Comparison of ENCODE assay signal across 21 cellular contexts in the genomic region with DNA sequence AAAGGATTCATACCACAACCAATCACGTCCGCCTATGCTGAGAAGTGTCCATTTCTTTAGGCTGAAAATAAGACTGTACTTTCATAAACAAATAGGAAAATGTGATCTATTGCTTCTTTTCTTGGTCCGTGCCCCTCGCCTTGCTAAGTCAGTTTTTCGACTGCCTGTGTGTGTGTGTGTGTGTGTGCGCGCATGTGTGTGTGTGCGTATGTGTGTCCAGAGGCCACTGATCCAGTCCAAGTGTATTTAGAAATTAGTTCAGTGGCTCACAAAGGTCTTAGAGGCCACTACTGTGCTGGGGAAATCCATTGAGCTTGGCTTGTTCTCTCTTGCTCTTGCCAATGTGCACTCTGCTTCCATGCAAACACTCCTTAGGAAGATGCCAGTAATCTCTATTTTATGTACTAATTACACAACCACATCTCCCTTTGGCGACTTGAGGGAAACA. TPM values are rescaled to one million over a fixed set of nuclear protein-coding genes. Genes with fewer than 3 reads are reported as not detected.
DNase-seq lines count a peak whose midpoint lies in the region; ATAC-seq, FAIRE-seq and TF ChIP-seq lines count a peak whose summit lies in the region.
"Had no signal": no experiment of that assay in that cellular context is flagged by ENCODE, and none has a peak within 500 bp of the region (broad histone marks: within the 10 kb centered on the region; RNA-seq: fewer than 3 reads in every experiment).

No MANE protein-coding gene starts in this region.

- H3K4me1 Mint-ChIP-seq in activated T-cell treated with anti-CD3 and anti-CD28 coated beads, Interleukin-2, amount 50 U/mL, for 72 hours (ENCODE audit: low read depth): peaks cover 7% of the 10 kb centered on the region

- TF ChIP-seq CTCF in RWPE1 (conservative IDR thresholded peaks at IDR 0.05; ENCODE audit: low read depth) (no peak), osteoblast (IDR thresholded peaks at IDR 0.05; ENCODE audit: extremely low read depth, low read depth, low read length) (no peak)

- peaks cover 15% of the 10 kb centered on the region for H3K4me1 ChIP-seq in osteoblast (ENCODE audit: insufficient read depth, low read length)

- H3K27me3 Mint-ChIP-seq in activated T-cell treated with anti-CD3 and anti-CD28 coated beads, Interleukin-2, amount 50 U/mL, for 72 hours (ENCODE audit: low read depth): no peaks in the 10 kb centered on the region
- H3K27me3 Mint-ChIP-seq: activated naive CD4-positive, alpha-beta T cell treated with anti-CD3 and anti-CD28 coated beads, Interleukin-2, amount 10 ng/mL, durations not matched to agents 7 days and 5 days; activated T-cell treated with anti-CD3 and anti-CD28 coated beads, Interleukin-2, amount 50 U/mL, for 24 hours; progenitor cell of endocrine pancreas had no signal

- H3K36me3 Mint-ChIP-seq in activated T-cell treated with anti-CD3 and anti-CD28 coated beads, Interleukin-2, amount 50 U/mL, for 72 hours (ENCODE audit: insufficient read depth in 2 of 2): no peaks in the 10 kb centered on the region
- H3K36me3 Mint-ChIP-seq: activated naive CD4-positive, alpha-beta T cell treated with anti-CD3 and anti-CD28 coated beads, Interleukin-2, amount 10 ng/mL, durations not matched to agents 7 days and 5 days; natural killer cell treated with Interleukin-12 subunit alpha and Interleukin-12 subunit beta and Interleukin-15 and Interleukin-18, amount 100 ng/mL, for 72 hours had no signal

- no peak overlapping the region for H3K27ac Mint-ChIP-seq in activated T-cell treated with anti-CD3 and anti-CD28 coated beads, Interleukin-2, amount 50 U/mL, for 72 hours
- H3K27ac Mint-ChIP-seq: activated naive CD4-positive, alpha-beta T cell treated with anti-CD3 and anti-CD28 coated beads, Interleukin-2, amount 10 ng/mL, durations not matched to agents 7 days and 5 days; activated T-cell treated with anti-CD3 and anti-CD28 coated beads, Interleukin-2, amount 50 U/mL, for 24 hours; B cell; natural killer cell treated with Interleukin-12 subunit alpha and Interleukin-12 subunit beta and Interleukin-15 and Interleukin-18, amount 100 ng/mL, for 72 hours; progenitor cell of endocrine pancreas; T-helper 1 cell treated with Interleukin-12 subunit alpha and Interleukin-12 subunit beta and Interleukin-4 antibody, amounts not matched to agents 30 μg/mL and 1 μg/mL, for 36 hours had no signal

- no peaks in the 10 kb centered on the region for H3K9me3 ChIP-seq in osteoblast (ENCODE audit: low read depth, low read length)

- H3K27ac ChIP-seq in RWPE1 (peak overlapping the region; percentile 67), osteoblast (ENCODE audit: low read depth, low read length) (peak overlapping the region; percentile 43)
- H3K27ac ChIP-seq: WERI-Rb-1 had no signal

- H3K4me2 ChIP-seq in osteoblast (ENCODE audit: insufficient read depth, low read length): no peak overlapping the region

- no peaks in the 10 kb centered on the region for H3K79me2 ChIP-seq in osteoblast (ENCODE audit: insufficient read depth, low read length)

- H3K9me3 Mint-ChIP-seq in activated T-cell treated with anti-CD3 and anti-CD28 coated beads, Interleukin-2, amount 50 U/mL, for 72 hours: no peaks in the 10 kb centered on the region
- H3K9me3 Mint-ChIP-seq: activated naive CD4-positive, alpha-beta T cell treated with anti-CD3 and anti-CD28 coated beads, Interleukin-2, amount 10 ng/mL, durations not matched to agents 7 days and 5 days; activated T-cell treated with anti-CD3 and anti-CD28 coated beads, Interleukin-2, amount 50 U/mL, for 24 hours; natural killer cell treated with Interleukin-12 subunit alpha and Interleukin-12 subunit beta and Interleukin-15 and Interleukin-18, amount 100 ng/mL, for 72 hours; T-helper 1 cell treated with Interleukin-12 subunit alpha and Interleukin-12 subunit beta and Interleukin-4 antibody, amounts not matched to agents 30 μg/mL and 1 μg/mL, for 36 hours had no signal

- no peaks in the 10 kb centered on the region for H3K36me3 ChIP-seq in osteoblast (ENCODE audit: insufficient read depth, low read length)

- no peaks in the 10 kb centered on the region for H3K27me3 ChIP-seq in osteoblast (ENCODE audit: insufficient read depth, low read length)

- H4K20me1 ChIP-seq in osteoblast (ENCODE audit: insufficient read depth, low read length): no peaks in the 10 kb centered on the region

- POLR2A ChIA-PET in RWPE1 (lab: Yijun Ruan, JAX; ENCODE audit: low non-redundant PET): interaction anchor here (0.5 kb wide), 1 partner anchor 66 kb away, joined by 5 read pairs; no protein-coding TSS in a partner anchor

- no peak overlapping the region for H3K4me3 ChIP-seq in osteoblast (ENCODE audit: insufficient read depth, low read length)

- CTCF ChIA-PET in RWPE1 (lab: Yijun Ruan, JAX): interaction anchor here (0.6 to 0.7 kb wide), 2 partner anchors 35 to 86 kb away, joined by 3 read pairs; no protein-coding TSS in a partner anchor

- no peak for FAIRE-seq in HTR-8/SVneo (lab: Jason Lieb, UNC)
- FAIRE-seq: astrocyte, H1 had no signal

- no peak overlapping the region for H3K4me3 Mint-ChIP-seq in activated T-cell treated with anti-CD3 and anti-CD28 coated beads, Interleukin-2, amount 50 U/mL, for 72 hours
- H3K4me3 Mint-ChIP-seq: activated naive CD4-positive, alpha-beta T cell treated with anti-CD3 and anti-CD28 coated beads, Interleukin-2, amount 10 ng/mL, durations not matched to agents 7 days and 5 days; activated T-cell treated with anti-CD3 and anti-CD28 coated beads, Interleukin-2, amount 50 U/mL, for 24 hours; B cell; natural killer cell treated with Interleukin-12 subunit alpha and Interleukin-12 subunit beta and Interleukin-15 and Interleukin-18, amount 100 ng/mL, for 72 hours; T-helper 1 cell treated with Interleukin-12 subunit alpha and Interleukin-12 subunit beta and Interleukin-4 antibody, amounts not matched to agents 30 μg/mL and 1 μg/mL, for 36 hours had no signal

- DNase-seq in RWPE1 (ENCODE audit: low spot score) (no peak), fibroblast of peridontal ligament (ENCODE audit: extremely low read depth) (peak; percentile 40), osteoblast (ENCODE audit: insufficient read length, low spot score, missing footprints) (no peak), HTR-8/SVneo (ENCODE audit: insufficient read length, low spot score) (no peak), cerebellar cortex (ENCODE audit: low spot score) (no peak)
- no peak for DNase-seq in activated T-cell treated with anti-CD3 and anti-CD28 coated beads, Interleukin-2, amount 50 U/mL, for 72 hours
- DNase-seq in activated CD8-positive, alpha-beta memory T cell treated with anti-CD3 and anti-CD28 coated beads, Interleukin-2, amount 50 U/mL, for 4 hours: no peak
- DNase-seq: activated CD4-positive, alpha-beta T cell treated with anti-CD3 and anti-CD28 coated beads, Interleukin-2, amount 50 U/mL, for 48 hours; activated naive CD4-positive, alpha-beta T cell treated with anti-CD3 and anti-CD28 coated beads, Interleukin-2, amount 10 ng/mL, durations not matched to agents 7 days and 5 days; activated T-cell treated with anti-CD3 and anti-CD28 coated beads, Interleukin-2, amount 50 U/mL, for 24 hours; NCI-H1417 treated with DMSO at 0.1 percent for 48 hours; NCI-H526; stimulated activated CD4-positive, alpha-beta T cell treated with anti-CD3 and anti-CD28 coated beads, Interleukin-12 subunit alpha, Interleukin-12 subunit beta, amount 100 ng/mL, for 4 hours; WERI-Rb-1 had no signal

- no peak overlapping the region for H2AFZ ChIP-seq in osteoblast (ENCODE audit: low read length)

- no peak for ATAC-seq in activated T-cell treated with anti-CD3 and anti-CD28 coated beads, Interleukin-2, amount 50 U/mL, for 72 hours (replicated peaks in 1 of 2)
- ATAC-seq: natural killer cell treated with Interleukin-12 subunit alpha and Interleukin-12 subunit beta and Interleukin-15 and Interleukin-18, amount 100 ng/mL, for 72 hours had no signal

RNA-seq across cellular contexts. Expression of a gene that starts 50.5 kb away (rescaled TPM):
- 16.2 and 18.1 TPM in 2 replicates for total RNA-seq in osteoblast
- 1 to 10 TPM; 1.5 to 2.0 TPM for total RNA-seq in activated T-cell treated with anti-CD3 and anti-CD28 coated beads, Interleukin-2, amount 50 U/mL, for 72 hours
- total RNA-seq: OCI-LY7 had no signal
